In genomic region chr6:2209226-2209809, GRCh38 we compare ENCODE assay signal across 3 cellular contexts.
TF ChIP-seq lines count a peak whose summit lies in the region.

No MANE protein-coding gene starts in this region.

TF ChIP-seq in IMR-90, 13 proteins besides CTCF, POLR2A, EP300 and RAD21:
- TF ChIP-seq SMC3 (IDR thresholded peaks at IDR 0.05; ENCODE audit: low read depth, low read length) (peak; percentile 42), FOS (IDR thresholded peaks at IDR 0.05; ENCODE audit: low read depth, low read length) (no peak)
TF ChIP-seq in IMR-90: peak in this region for 1.

TF ChIP-seq in SK-N-SH treated with all-trans-retinoic acid at 6 μM for 48 hours, 23 proteins besides CTCF, POLR2A, EP300 and RAD21:
- TF ChIP-seq SNAI2 (CRISPR knock-in tag; IDR thresholded peaks at IDR 0.05) (no peak), PATZ1 (CRISPR knock-in tag; IDR thresholded peaks at IDR 0.05; ENCODE audit: borderline replicate concordance) (no peak), ZFP3 (CRISPR knock-in tag; IDR thresholded peaks at IDR 0.05) (no peak), BACH2 (CRISPR knock-in tag; IDR thresholded peaks at IDR 0.05; ENCODE audit: borderline replicate concordance) (no peak), ZNF8 (CRISPR knock-in tag; IDR thresholded peaks at IDR 0.05) (no peak)
TF ChIP-seq in SK-N-SH treated with all-trans-retinoic acid at 6 μM for 48 hours: peak in this region for 0.

TF ChIP-seq in H1, 55 proteins besides CTCF, POLR2A, EP300 and RAD21:
- 0 out of 2 replicates have a peak, but pooled peaks have one; percentile 18 for TF ChIP-seq MAX (IDR thresholded peaks at IDR 0.05)
- TF ChIP-seq USF2 (IDR thresholded peaks at IDR 0.05; ENCODE audit: low read length) = no peak
- TF ChIP-seq TCF12 (IDR thresholded peaks at IDR 0.05; ENCODE audit: low read depth, low read length) = peak; percentile 68; the same call in 1 of the 2 replicates
- TF ChIP-seq CBX5 (IDR thresholded peaks at IDR 0.05; ENCODE audit: low read depth, low read length) = no peak
